Comparison of ENCODE assay signal across 24 cellular contexts in genomic region chr4:3689006-3689405, GRCh38.
"Had no signal": no experiment of that assay in that cellular context is flagged by ENCODE, and none has a peak within 500 bp of the region (broad histone marks: within the 10 kb centered on the region; RNA-seq: fewer than 3 reads in every experiment).

No MANE protein-coding gene starts in this region.

- H3K4me1 Mint-ChIP-seq: activated B cell treated with CpG ODN at 0.5 μM for 24 hours; activated CD8-positive, alpha-beta memory T cell treated with anti-CD3 and anti-CD28 coated beads, Interleukin-2, amount 10 ng/mL, durations not matched to agents 7 days and 5 days; activated naive CD8-positive, alpha-beta T cell treated with anti-CD3 and anti-CD28 coated beads, Interleukin-2, amount 10 ng/mL, durations not matched to agents 7 days and 5 days; stimulated activated effector memory CD8-positive, alpha-beta T cell treated with anti-CD3 and anti-CD28 coated beads, Interleukin-12 subunit alpha, Interleukin-12 subunit beta, amount 100 ng/mL, for 72 hours had no signal

- H3K36me3 ChIP-seq: brain microvascular endothelial cell, gastroesophageal sphincter, neutrophil, thyroid gland, upper lobe of left lung had no signal

- H3K27ac Mint-ChIP-seq: activated B cell treated with CpG ODN at 0.5 μM for 24 hours; activated CD8-positive, alpha-beta memory T cell treated with anti-CD3 and anti-CD28 coated beads, Interleukin-2, amount 10 ng/mL, durations not matched to agents 7 days and 5 days; activated CD8-positive, alpha-beta T cell treated with anti-CD3 and anti-CD28 coated beads, Interleukin-2, amount 10 ng/mL, durations not matched to agents 7 days and 5 days; activated naive CD8-positive, alpha-beta T cell treated with anti-CD3 and anti-CD28 coated beads, Interleukin-2, amount 10 ng/mL, durations not matched to agents 7 days and 5 days; activated T-helper 2 cell treated with anti-CD3 and anti-CD28 coated beads, Interferon-gamma antibody, Interleukin-2, Interleukin-4, amounts not matched to agents 10 μg/mL and 5 μg/mL and 100 μg/mL, durations not matched to agents 14 hours and 24 hours and 36 hours; nephron; progenitor cell of endocrine pancreas; stimulated activated effector memory CD8-positive, alpha-beta T cell treated with anti-CD3 and anti-CD28 coated beads, Interleukin-12 subunit alpha, Interleukin-12 subunit beta, amount 100 ng/mL, for 72 hours; stimulated activated naive CD8-positive, alpha-beta T cell treated with anti-CD3 and anti-CD28 coated beads, Interleukin-15, Interleukin-2, amounts not matched to agents 100 ng/mL and 50 ng/mL, for 24 hours had no signal

- H3K4me1 ChIP-seq: gastroesophageal sphincter, thyroid gland, upper lobe of left lung had no signal

- H3K27me3 Mint-ChIP-seq: stimulated activated naive CD8-positive, alpha-beta T cell treated with anti-CD3 and anti-CD28 coated beads, Interleukin-15, Interleukin-2, amounts not matched to agents 100 ng/mL and 50 ng/mL, for 24 hours had no signal

- ATAC-seq: activated CD8-positive, alpha-beta memory T cell treated with anti-CD3 and anti-CD28 coated beads, Interleukin-2, amount 10 ng/mL, durations not matched to agents 7 days and 5 days; activated CD8-positive, alpha-beta T cell treated with anti-CD3 and anti-CD28 coated beads, Interleukin-2, amount 10 ng/mL, durations not matched to agents 7 days and 5 days; gastroesophageal sphincter; sciatic nerve; stimulated activated effector memory CD8-positive, alpha-beta T cell treated with anti-CD3 and anti-CD28 coated beads, Interleukin-12 subunit alpha, Interleukin-12 subunit beta, amount 100 ng/mL, for 72 hours had no signal

- H3K4me3 ChIP-seq: gastroesophageal sphincter, lung, thyroid gland, upper lobe of left lung had no signal

- H3K4me3 Mint-ChIP-seq: activated B cell treated with CpG ODN at 0.5 μM for 24 hours; activated CD8-positive, alpha-beta memory T cell treated with anti-CD3 and anti-CD28 coated beads, Interleukin-2, amount 10 ng/mL, durations not matched to agents 7 days and 5 days; activated CD8-positive, alpha-beta T cell treated with anti-CD3 and anti-CD28 coated beads, Interleukin-2, amount 10 ng/mL, durations not matched to agents 7 days and 5 days; activated naive CD8-positive, alpha-beta T cell treated with anti-CD3 and anti-CD28 coated beads, Interleukin-2, amount 10 ng/mL, durations not matched to agents 7 days and 5 days; nephron; stimulated activated effector memory CD8-positive, alpha-beta T cell treated with anti-CD3 and anti-CD28 coated beads, Interleukin-12 subunit alpha, Interleukin-12 subunit beta, amount 100 ng/mL, for 72 hours; stimulated activated naive CD8-positive, alpha-beta T cell treated with anti-CD3 and anti-CD28 coated beads, Interleukin-15, Interleukin-2, amounts not matched to agents 100 ng/mL and 50 ng/mL, for 24 hours had no signal

- H3K9me3 Mint-ChIP-seq: activated naive CD8-positive, alpha-beta T cell treated with anti-CD3 and anti-CD28 coated beads, Interleukin-2, amount 10 ng/mL, durations not matched to agents 7 days and 5 days; activated T-helper 2 cell treated with anti-CD3 and anti-CD28 coated beads, Interferon-gamma antibody, Interleukin-2, Interleukin-4, amounts not matched to agents 10 μg/mL and 5 μg/mL and 100 μg/mL, durations not matched to agents 14 hours and 24 hours and 36 hours; stimulated activated effector memory CD8-positive, alpha-beta T cell treated with anti-CD3 and anti-CD28 coated beads, Interleukin-12 subunit alpha, Interleukin-12 subunit beta, amount 100 ng/mL, for 72 hours; stimulated activated naive CD8-positive, alpha-beta T cell treated with anti-CD3 and anti-CD28 coated beads, Interleukin-15, Interleukin-2, amounts not matched to agents 100 ng/mL and 50 ng/mL, for 24 hours had no signal

- H3K36me3 Mint-ChIP-seq: activated CD8-positive, alpha-beta memory T cell treated with anti-CD3 and anti-CD28 coated beads, Interleukin-2, amount 10 ng/mL, durations not matched to agents 7 days and 5 days; activated naive CD8-positive, alpha-beta T cell treated with anti-CD3 and anti-CD28 coated beads, Interleukin-2, amount 10 ng/mL, durations not matched to agents 7 days and 5 days; stimulated activated effector memory CD8-positive, alpha-beta T cell treated with anti-CD3 and anti-CD28 coated beads, Interleukin-12 subunit alpha, Interleukin-12 subunit beta, amount 100 ng/mL, for 72 hours had no signal

- DNase-seq: activated B cell treated with CpG ODN at 0.5 μM for 24 hours; activated CD4-positive, alpha-beta T cell treated with anti-CD3 and anti-CD28 coated beads, Interleukin-2, amount 50 U/mL, for 1 hour; activated CD8-positive, alpha-beta memory T cell treated with anti-CD3 and anti-CD28 coated beads, Interleukin-2, amount 10 ng/mL, durations not matched to agents 7 days and 5 days; activated CD8-positive, alpha-beta T cell treated with anti-CD3 and anti-CD28 coated beads, Interleukin-2, amount 10 ng/mL, durations not matched to agents 7 days and 5 days; activated naive CD8-positive, alpha-beta T cell treated with anti-CD3 and anti-CD28 coated beads, Interleukin-2, amount 10 ng/mL, durations not matched to agents 7 days and 5 days; activated T-cell treated with anti-CD3 and anti-CD28 coated beads, Interleukin-2, amount 50 U/mL, for 48 hours; brain microvascular endothelial cell; hippocampal formation; mesendoderm; small intestine; stimulated activated CD4-positive, alpha-beta T cell treated with anti-CD3 and anti-CD28 coated beads, Interleukin-4, amount 100 ng/mL, for 24 hours; substantia nigra; T-helper 2 cell; thyroid gland had no signal

- H3K27ac ChIP-seq: brain microvascular endothelial cell, gastroesophageal sphincter, neutrophil, thyroid gland, upper lobe of left lung had no signal

- H3K9me3 ChIP-seq: gastroesophageal sphincter, neutrophil, thyroid gland, upper lobe of left lung had no signal

- H3K27me3 ChIP-seq: brain microvascular endothelial cell, thyroid gland, upper lobe of left lung had no signal
